Comparison of ENCODE assay signal across 20 cellular contexts in genomic region chr17:44932526-44933097, GRCh38. TPM values are rescaled to one million over a fixed set of nuclear protein-coding genes. Genes with fewer than 3 reads are reported as not detected.
"Had no signal": no experiment of that assay in that cellular context is flagged by ENCODE, and none has a peak within 500 bp of the region (broad histone marks: within the 10 kb centered on the region; RNA-seq: fewer than 3 reads in every experiment).

No MANE protein-coding gene starts in this region.

- H3K4me1 Mint-ChIP-seq: memory B cell; natural killer cell; stimulated activated memory B cell treated with anti-CD40 and anti-IgM and Interleukin-4, amounts not matched to agents 10 μg/mL and 1 μg/mL and 100 μg/mL, for 72 hours; WTC11 had no signal

- ATAC-seq: activated CD8-positive, alpha-beta T cell treated with anti-CD3 and anti-CD28 coated beads, Interleukin-2, amount 10 ng/mL, durations not matched to agents 7 days and 5 days; activated T-cell treated with anti-CD3 and anti-CD28 coated beads, Interleukin-2, amount 50 U/mL, for 72 hours; natural killer cell; right lobe of liver; stimulated activated memory B cell treated with anti-CD40 and anti-IgM and Interleukin-4, amounts not matched to agents 10 μg/mL and 1 μg/mL and 100 μg/mL, for 72 hours; T-helper 17 cell; WTC11 had no signal

- DNase-seq: activated CD4-positive, alpha-beta T cell treated with anti-CD3 and anti-CD28 coated beads, Interleukin-2, amount 10 ng/mL, durations not matched to agents 24 days and 14 days; activated CD8-positive, alpha-beta memory T cell treated with anti-CD3 and anti-CD28 coated beads, Interleukin-2, amount 50 U/mL, for 4 hours; activated CD8-positive, alpha-beta T cell treated with anti-CD3 and anti-CD28 coated beads, Interleukin-2, amount 10 ng/mL, durations not matched to agents 7 days and 5 days; activated naive CD4-positive, alpha-beta T cell; activated T-cell treated with anti-CD3 and anti-CD28 coated beads, Interleukin-2, amount 50 U/mL, for 72 hours; anterior cingulate cortex; dermis blood vessel endothelial cell; natural killer cell; nucleus accumbens; T-helper 17 cell had no signal

- FAIRE-seq: frontal cortex had no signal

- H3K36me3 Mint-ChIP-seq: memory B cell; natural killer cell; stimulated activated memory B cell treated with anti-CD40 and anti-IgM and Interleukin-4, amounts not matched to agents 10 μg/mL and 1 μg/mL and 100 μg/mL, for 72 hours had no signal

- H3K9me3 ChIP-seq: breast epithelium, prostate gland, right lobe of liver, tibial nerve had no signal

- H3K27me3 Mint-ChIP-seq: activated CD4-positive, alpha-beta T cell treated with anti-CD3 and anti-CD28 coated beads, Interleukin-2, amount 10 ng/mL, durations not matched to agents 24 days and 14 days; memory B cell; stimulated activated memory B cell treated with anti-CD40 and anti-IgM and Interleukin-4, amounts not matched to agents 10 μg/mL and 1 μg/mL and 100 μg/mL, for 72 hours; T-helper 17 cell had no signal

- H3K27ac Mint-ChIP-seq: activated CD4-positive, alpha-beta T cell treated with anti-CD3 and anti-CD28 coated beads, Interleukin-2, amount 10 ng/mL, durations not matched to agents 24 days and 14 days; activated CD8-positive, alpha-beta T cell treated with anti-CD3 and anti-CD28 coated beads, Interleukin-2, amount 10 ng/mL, durations not matched to agents 7 days and 5 days; activated T-cell treated with anti-CD3 and anti-CD28 coated beads, Interleukin-2, amount 50 U/mL, for 72 hours; memory B cell; natural killer cell; stimulated activated memory B cell treated with anti-CD40 and anti-IgM and Interleukin-4, amounts not matched to agents 10 μg/mL and 1 μg/mL and 100 μg/mL, for 72 hours; T-helper 17 cell; WTC11 had no signal

- H3K27me3 ChIP-seq: breast epithelium, right lobe of liver, tibial nerve had no signal

- H3K9me3 Mint-ChIP-seq: activated CD4-positive, alpha-beta T cell treated with anti-CD3 and anti-CD28 coated beads, Interleukin-2, amount 10 ng/mL, durations not matched to agents 24 days and 14 days; activated T-cell treated with anti-CD3 and anti-CD28 coated beads, Interleukin-2, amount 50 U/mL, for 72 hours; memory B cell; natural killer cell; stimulated activated memory B cell treated with anti-CD40 and anti-IgM and Interleukin-4, amounts not matched to agents 10 μg/mL and 1 μg/mL and 100 μg/mL, for 72 hours; WTC11 had no signal

- H3K4me1 ChIP-seq: breast epithelium, prostate gland, right lobe of liver, tibial nerve had no signal

- H3K27ac ChIP-seq: breast epithelium, prostate gland, right lobe of liver, tibial nerve had no signal

- H3K4me3 ChIP-seq: breast epithelium, prostate gland, right lobe of liver, tibial nerve had no signal

- H3K36me3 ChIP-seq: breast epithelium, prostate gland, right lobe of liver, tibial nerve had no signal

- H3K4me3 Mint-ChIP-seq: activated CD4-positive, alpha-beta T cell treated with anti-CD3 and anti-CD28 coated beads, Interleukin-2, amount 10 ng/mL, durations not matched to agents 24 days and 14 days; activated CD8-positive, alpha-beta T cell treated with anti-CD3 and anti-CD28 coated beads, Interleukin-2, amount 10 ng/mL, durations not matched to agents 7 days and 5 days; activated T-cell treated with anti-CD3 and anti-CD28 coated beads, Interleukin-2, amount 50 U/mL, for 72 hours; memory B cell; natural killer cell; stimulated activated memory B cell treated with anti-CD40 and anti-IgM and Interleukin-4, amounts not matched to agents 10 μg/mL and 1 μg/mL and 100 μg/mL, for 72 hours; T-helper 17 cell; WTC11 had no signal

RNA-seq across cellular contexts. Expression of gene GFAP, which starts 17.3 kb away (rescaled TPM):
- total RNA-seq: activated CD4-positive, alpha-beta T cell treated with anti-CD3 and anti-CD28 coated beads, Interleukin-2, amount 10 ng/mL, durations not matched to agents 24 days and 14 days; activated CD8-positive, alpha-beta T cell treated with anti-CD3 and anti-CD28 coated beads, Interleukin-2, amount 10 ng/mL, durations not matched to agents 7 days and 5 days; activated T-cell treated with anti-CD3 and anti-CD28 coated beads, Interleukin-2, amount 50 U/mL, for 72 hours; natural killer cell had no signal

RNA-seq across cellular contexts. Expression of gene C1QL1, which starts 35.5 kb away (rescaled TPM):
- total RNA-seq: dermis blood vessel endothelial cell, epithelial cell of proximal tubule, natural killer cell, subcutaneous adipose tissue, T-helper 17 cell had no signal
